24 cellular contexts compared by ENCODE assay signal in the genomic region with DNA sequence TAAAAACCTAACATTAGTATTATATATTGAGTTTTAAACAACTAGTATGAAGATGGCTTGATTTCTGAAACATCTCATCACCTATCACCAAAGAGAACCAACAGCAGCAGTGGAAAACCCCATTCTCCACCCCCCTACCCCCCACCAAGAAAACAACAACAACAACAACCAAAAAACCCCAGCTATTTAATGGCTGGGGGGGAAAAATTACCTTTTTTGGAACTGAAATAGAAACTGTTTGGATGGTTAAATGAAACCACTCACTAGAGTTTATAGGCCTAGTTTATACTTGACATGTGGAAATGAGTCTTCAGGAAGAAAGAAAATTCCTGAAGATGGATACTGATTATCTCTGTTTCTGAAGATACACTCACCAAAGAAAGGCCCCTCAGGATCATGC. TPM values are rescaled to one million over a fixed set of nuclear protein-coding genes. Genes with fewer than 3 reads are reported as not detected.
A peak's percentile ranks its signal among the peaks of the same experiment; 100 is the strongest.
DNase-seq lines count a peak whose midpoint lies in the region; ATAC-seq and FAIRE-seq lines count a peak whose summit lies in the region.
"Had no signal": no experiment of that assay in that cellular context is flagged by ENCODE, and none has a peak within 500 bp of the region (broad histone marks: within the 10 kb centered on the region; RNA-seq: fewer than 3 reads in every experiment).

No MANE protein-coding gene starts in this region.

- no peak overlapping the region for H3K9ac ChIP-seq in SK-N-MC (ENCODE audit: insufficient read length)

- no peak overlapping the region for H3K27ac Mint-ChIP-seq in activated CD4-positive, alpha-beta T cell treated with anti-CD3 and anti-CD28 coated beads, Interleukin-2, amount 10 ng/mL, durations not matched to agents 24 days and 14 days
- H3K27ac Mint-ChIP-seq in naive thymus-derived CD4-positive, alpha-beta T cell, result peak overlapping the region in 5 of 9 donors; percentile 5 to 32 (median 22)
- H3K27ac Mint-ChIP-seq: activated T-helper 17 cell treated with anti-CD3 and anti-CD28 coated beads, Interleukin-2, amount 50 U/mL, for 72 hours had no signal

- H3K27me3 ChIP-seq in naive thymus-derived CD4-positive, alpha-beta T cell (ENCODE audit: control insufficient read depth in 2 of 2, insufficient read depth in 2 of 2, low read length in 2 of 2), result no peaks in the 10 kb centered on the region

- H3K27ac ChIP-seq in SK-N-MC, result peak overlapping the region; percentile 49; the same call in 1 of the 2 replicates
- no peak overlapping the region for H3K27ac ChIP-seq in naive thymus-derived CD4-positive, alpha-beta T cell (ENCODE audit: low read depth, low read length)
- H3K27ac ChIP-seq: skin epidermis had no signal

- peaks cover 13% of the 10 kb centered on the region; the same call in 1 of the 2 replicates for H3K36me3 ChIP-seq in SK-N-MC (ENCODE audit: insufficient read depth, low read length)
- no peaks in the 10 kb centered on the region for H3K36me3 ChIP-seq in naive thymus-derived CD4-positive, alpha-beta T cell (ENCODE audit: control insufficient read depth in 2 of 3, insufficient read depth in 3 of 3, low read length in 3 of 3)

- intact Hi-C loops in activated CD4-positive, alpha-beta T cell treated with anti-CD3 and anti-CD28 coated beads, Interleukin-2, amount 10 ng/mL, durations not matched to agents 24 days and 14 days (cut with micrococcal nuclease), result loop anchor here (2.0 to 5.0 kb wide), 2 partner anchors 30 to 36 kb away; partner anchors contain the start of gene PPP2R5E
- intact Hi-C loops in naive thymus-derived CD4-positive, alpha-beta T cell (cut with micrococcal nuclease), result loop anchor here in 1 of 2 donors (5.0 kb wide), 1 partner anchor 36 kb away; no protein-coding TSS in a partner anchor

- peaks cover 20% of the 10 kb centered on the region for H3K36me3 Mint-ChIP-seq in activated CD4-positive, alpha-beta T cell treated with anti-CD3 and anti-CD28 coated beads, Interleukin-2, amount 10 ng/mL, durations not matched to agents 24 days and 14 days (ENCODE audit: low read depth)
- peaks cover 6 to 21% (median 18%) of the 10 kb centered on the region in 5 donors for H3K36me3 Mint-ChIP-seq in naive thymus-derived CD4-positive, alpha-beta T cell

- no peak for ATAC-seq in naive thymus-derived CD4-positive, alpha-beta T cell
- ATAC-seq in HG02981 (IDR thresholded peaks at IDR 0.05; ENCODE audit: unreplicated experiment), result no peak
- ATAC-seq: activated T-helper 17 cell treated with anti-CD3 and anti-CD28 coated beads, Interleukin-2, amount 50 U/mL, for 72 hours; Right ventricle myocardium inferior had no signal

- no peaks in the 10 kb centered on the region for H3K9me3 Mint-ChIP-seq in activated CD4-positive, alpha-beta T cell treated with anti-CD3 and anti-CD28 coated beads, Interleukin-2, amount 10 ng/mL, durations not matched to agents 24 days and 14 days
- H3K9me3 Mint-ChIP-seq in naive thymus-derived CD4-positive, alpha-beta T cell, result no peaks in the 10 kb centered on the region
- H3K9me3 Mint-ChIP-seq: activated T-helper 17 cell treated with anti-CD3 and anti-CD28 coated beads, Interleukin-2, amount 50 U/mL, for 72 hours had no signal

- DNase-seq in activated CD4-positive, alpha-beta T cell treated with anti-CD3 and anti-CD28 coated beads, Interleukin-2, amount 10 ng/mL, durations not matched to agents 24 days and 14 days, result peak; percentile 59
- no peak for DNase-seq in activated CD4-positive, alpha-beta T cell treated with anti-CD3 and anti-CD28 coated beads for 1 hour
- DNase-seq in GM18507 (ENCODE audit: extremely low spot score, insufficient read length, low read depth), result no peak
- no peak for DNase-seq in SK-N-MC (ENCODE audit: low read depth, low spot score)
- no peak for DNase-seq in naive thymus-derived CD4-positive, alpha-beta T cell
- no peak for DNase-seq in stimulated activated CD8-positive, alpha-beta memory T cell treated with anti-CD3 and anti-CD28 coated beads, Interleukin-4, amount 100 ng/mL, for 48 hours
- DNase-seq in amniotic stem cell (lab: John Stamatoyannopoulos, UW), result no peak
- DNase-seq: activated CD4-positive, alpha-beta T cell treated with anti-CD3 and anti-CD28 coated beads for 4 hours; DMS79 treated with DMSO at 0.1 percent for 48 hours; kidney glomerular epithelial cell; mammary epithelial cell; MM.1S; NCI-H1417; NCI-H2081; NCI-H446; NCI-H82; stimulated activated CD4-positive, alpha-beta T cell treated with anti-CD3 and anti-CD28 coated beads, Interleukin-2, amount 100 ng/mL, for 24 hours; stimulated activated naive CD4-positive, alpha-beta T cell had no signal

- FAIRE-seq in GM18507 (lab: Jason Lieb, UNC), result peak; percentile 39
- FAIRE-seq: K562, urothelium cell line had no signal

- POLR2A ChIA-PET in naive thymus-derived CD4-positive, alpha-beta T cell (lab: Charles Lee), result interaction anchor here (0.6 to 1.6 kb wide), 2 partner anchors 12 to 1421 kb away, joined by 3 to 5 read pairs; no protein-coding TSS in a partner anchor

- no peaks in the 10 kb centered on the region for H3K9me3 ChIP-seq in SK-N-MC (ENCODE audit: low read depth, low read length)
- no peaks in the 10 kb centered on the region for H3K9me3 ChIP-seq in naive thymus-derived CD4-positive, alpha-beta T cell (ENCODE audit: control insufficient read depth in 2 of 3, low read length in 3 of 3)

- H3K4me3 ChIP-seq in SK-N-MC, result no peak overlapping the region
- H3K4me3 ChIP-seq in naive thymus-derived CD4-positive, alpha-beta T cell (ENCODE audit: low read length), result no peak overlapping the region
- H3K4me3 ChIP-seq: K562, skin epidermis had no signal

- H3K4me1 ChIP-seq in naive thymus-derived CD4-positive, alpha-beta T cell (ENCODE audit: control insufficient read depth in 2 of 2, insufficient read depth in 2 of 2, low read length in 2 of 2), result peaks cover 19 to 27% of the 10 kb centered on the region in 2 donors

- no peak overlapping the region for H3K4me3 Mint-ChIP-seq in activated CD4-positive, alpha-beta T cell treated with anti-CD3 and anti-CD28 coated beads, Interleukin-2, amount 10 ng/mL, durations not matched to agents 24 days and 14 days
- peak overlapping the region in 3 of 10 donors; percentile 5 to 37 (median 6) for H3K4me3 Mint-ChIP-seq in naive thymus-derived CD4-positive, alpha-beta T cell
- H3K4me3 Mint-ChIP-seq: activated T-helper 17 cell treated with anti-CD3 and anti-CD28 coated beads, Interleukin-2, amount 50 U/mL, for 72 hours had no signal

- CTCF ChIA-PET in naive thymus-derived CD4-positive, alpha-beta T cell (lab: Charles Lee), result no interaction called here

- no peaks in the 10 kb centered on the region for H3K27me3 Mint-ChIP-seq in activated CD4-positive, alpha-beta T cell treated with anti-CD3 and anti-CD28 coated beads, Interleukin-2, amount 10 ng/mL, durations not matched to agents 24 days and 14 days
- H3K27me3 Mint-ChIP-seq in naive thymus-derived CD4-positive, alpha-beta T cell, result no peaks in the 10 kb centered on the region
- H3K27me3 Mint-ChIP-seq: activated T-helper 17 cell treated with anti-CD3 and anti-CD28 coated beads, Interleukin-2, amount 50 U/mL, for 72 hours had no signal

- H3K4me1 Mint-ChIP-seq in activated CD4-positive, alpha-beta T cell treated with anti-CD3 and anti-CD28 coated beads, Interleukin-2, amount 10 ng/mL, durations not matched to agents 24 days and 14 days, result peaks cover 49% of the 10 kb centered on the region
- H3K4me1 Mint-ChIP-seq in naive thymus-derived CD4-positive, alpha-beta T cell, result peaks cover 51 to 89% (median 76%) of the 10 kb centered on the region in 7 donors

RNA-seq across cellular contexts. Expression of gene PPP2R5E, which starts 30.3 kb away (rescaled TPM):
- 45.1 and 45.7 TPM in 2 replicates for total RNA-seq in activated CD4-positive, alpha-beta T cell treated with anti-CD3 and anti-CD28 coated beads, Interleukin-2, amount 10 ng/mL, durations not matched to agents 24 days and 14 days
- total RNA-seq in naive thymus-derived CD4-positive, alpha-beta T cell, result 10 to 100 TPM; 36.9 to 47.8 (median 37.7) TPM
- 10 to 100 TPM; 29.2 to 36.4 TPM for polyA plus RNA-seq in naive thymus-derived CD4-positive, alpha-beta T cell
